In genomic region chr1:204507317-204508105, GRCh38 we compare ENCODE assay signal across 8 cellular contexts. TPM values are rescaled to one million over a fixed set of nuclear protein-coding genes. Genes with fewer than 3 reads are reported as not detected.
DNase-seq lines count a peak whose midpoint lies in the region; ATAC-seq lines count a peak whose summit lies in the region.

No MANE protein-coding gene starts in this region.

- no peaks in the 10 kb centered on the region for H3K27me3 ChIP-seq in esophagus (ENCODE audit: control insufficient read depth in 1 of 2, insufficient read depth in 2 of 2, low read length in 2 of 2)

- DNase-seq in COR-L47 (lab: John Stamatoyannopoulos, UW) (peak; percentile 25), NCI-H1105 (lab: John Stamatoyannopoulos, UW) (peak; percentile 64), T1000 (lab: John Stamatoyannopoulos, UW) (peak; percentile 57), myocyte (ENCODE audit: low read depth) (peak; percentile 85), GM19238 (ENCODE audit: insufficient read length, low spot score) (no peak)
- no peak for DNase-seq in effector CD8-positive, alpha-beta T cell (lab: John Stamatoyannopoulos, UW)

- H3K4me3 ChIP-seq in esophagus (ENCODE audit: low read depth in 1 of 2, low read length in 2 of 2): peak overlapping the region; percentile 51 to 62

- H3K27ac ChIP-seq in esophagus (ENCODE audit: low read depth in 2 of 2, low read length in 1 of 2): peak overlapping the region; percentile 85 to 91

- ATAC-seq in GM21576 (IDR thresholded peaks at IDR 0.05; ENCODE audit: unreplicated experiment): peak; percentile 8

- WGBS in esophagus, 2 donors: 2 to 3% methylated on average over 22 of the region's 22 CpGs

- H3K36me3 ChIP-seq in esophagus (ENCODE audit: control insufficient read depth in 2 of 2, insufficient read depth in 2 of 2, low read length in 1 of 2): no peaks in the 10 kb centered on the region

- H3K9me3 ChIP-seq in esophagus (ENCODE audit: control insufficient read depth in 2 of 2, insufficient read depth in 1 of 2, low read depth in 1 of 2, low read length in 1 of 2): no peaks in the 10 kb centered on the region

- H3K4me1 ChIP-seq in esophagus (ENCODE audit: control insufficient read depth in 2 of 2, insufficient read depth in 2 of 2, low read length in 1 of 2): peaks cover 0 to 6% of the 10 kb centered on the region in 2 donors

RNA-seq across cellular contexts. Expression of gene MDM4, which starts 8.7 kb away (rescaled TPM):
- 10 to 100 TPM in 1 of 2 donors, 1 to 10 TPM in 1; 4.0 to 14.0 TPM for polyA plus RNA-seq in esophagus
- 27.7 and 36.3 TPM in 2 replicates for total RNA-seq in myocyte
- polyA plus RNA-seq in myocyte (2012): 11.2 TPM

RNA-seq across cellular contexts. Expression of gene PIK3C2B, which starts 12.9 kb away (rescaled TPM):
- 10 to 100 TPM in 1 of 2 donors, 1 to 10 TPM in 1; 7.8 to 14.2 TPM for polyA plus RNA-seq in esophagus
- 4.9 and 5.6 TPM in 2 replicates for total RNA-seq in myocyte
- 7.9 TPM for polyA plus RNA-seq in myocyte (2012)

Comparison
In these comparisons a context has a peak if more than half of its experiments do, and no peak if none do; other contexts are left out.
1. DNase-seq: peak in COR-L47 (single experiment), NCI-H1105 (single experiment), T1000 (single experiment) and myocyte (single experiment); none in effector CD8-positive, alpha-beta T cell (single experiment) and GM19238 (single experiment).